25 cellular contexts compared by ENCODE assay signal in genomic region chr3:40992023-40992422, GRCh38.
"Had no signal": no experiment of that assay in that cellular context is flagged by ENCODE, and none has a peak within 500 bp of the region (broad histone marks: within the 10 kb centered on the region; RNA-seq: fewer than 3 reads in every experiment).

No MANE protein-coding gene starts in this region.

- DNase-seq: effector CD8-positive, alpha-beta T cell; endodermal cell; erythroblast; gastrocnemius medialis; head of caudate nucleus; kidney; mesenchymal stem cell; mucosa of descending colon; naive B cell; stimulated activated CD4-positive, alpha-beta T cell treated with anti-CD3 and anti-CD28 coated beads, Interleukin-12 subunit alpha, Interleukin-12 subunit beta, amount 100 ng/mL, for 4 hours; stimulated activated CD4-positive, alpha-beta T cell treated with anti-CD3 and anti-CD28 coated beads, Interleukin-1b, Interleukin-23, amount 100 ng/mL, for 48 hours; stimulated activated CD4-positive, alpha-beta T cell treated with anti-CD3 and anti-CD28 coated beads, Interleukin-4, amount 100 ng/mL, for 4 hours; stimulated activated naive CD8-positive, alpha-beta T cell treated with anti-CD3 and anti-CD28 coated beads, Interleukin-15, Interleukin-2, amounts not matched to agents 100 U/mL and 50 U/mL, for 24 hours; substantia nigra; testis; tibial artery; upper lobe of left lung had no signal

- H3K79me2 ChIP-seq: parathyroid adenoma had no signal

- H3K36me3 ChIP-seq: gastrocnemius medialis, right atrium auricular region, tibial artery, upper lobe of left lung had no signal

- H3K4me3 ChIP-seq: gastrocnemius medialis, lung, mucosa of descending colon, right atrium auricular region, smooth muscle cell, testis, tibial artery, upper lobe of left lung had no signal

- H3K27ac ChIP-seq: gastrocnemius medialis, parathyroid adenoma, right atrium auricular region, testis, tibial artery, upper lobe of left lung had no signal

- H3K9ac ChIP-seq: parathyroid adenoma had no signal

- H3K4me2 ChIP-seq: smooth muscle cell had no signal

- H3K27me3 ChIP-seq: gastrocnemius medialis, right atrium auricular region, testis, tibial artery, upper lobe of left lung had no signal

- H2AFZ ChIP-seq: parathyroid adenoma had no signal

- ATAC-seq: gastrocnemius medialis; left lobe of liver; mucosa of descending colon; natural killer cell treated with Interleukin-12 subunit alpha and Interleukin-12 subunit beta and Interleukin-15 and Interleukin-18, amount 100 ng/mL, for 72 hours; sciatic nerve; stimulated activated memory B cell treated with anti-CD40 and anti-IgM and Interleukin-4, amounts not matched to agents 10 μg/mL and 1 μg/mL and 100 μg/mL, for 72 hours; stimulated activated naive CD8-positive, alpha-beta T cell treated with anti-CD3 and anti-CD28 coated beads, Interleukin-15, Interleukin-2, amounts not matched to agents 100 U/mL and 50 U/mL, for 24 hours had no signal

- H3K4me1 ChIP-seq: testis had no signal

- H3K9me3 ChIP-seq: gastrocnemius medialis, mucosa of descending colon, right atrium auricular region, testis, tibial artery, upper lobe of left lung had no signal
